Comparison of ENCODE assay signal across 8 cellular contexts in the genomic region with DNA sequence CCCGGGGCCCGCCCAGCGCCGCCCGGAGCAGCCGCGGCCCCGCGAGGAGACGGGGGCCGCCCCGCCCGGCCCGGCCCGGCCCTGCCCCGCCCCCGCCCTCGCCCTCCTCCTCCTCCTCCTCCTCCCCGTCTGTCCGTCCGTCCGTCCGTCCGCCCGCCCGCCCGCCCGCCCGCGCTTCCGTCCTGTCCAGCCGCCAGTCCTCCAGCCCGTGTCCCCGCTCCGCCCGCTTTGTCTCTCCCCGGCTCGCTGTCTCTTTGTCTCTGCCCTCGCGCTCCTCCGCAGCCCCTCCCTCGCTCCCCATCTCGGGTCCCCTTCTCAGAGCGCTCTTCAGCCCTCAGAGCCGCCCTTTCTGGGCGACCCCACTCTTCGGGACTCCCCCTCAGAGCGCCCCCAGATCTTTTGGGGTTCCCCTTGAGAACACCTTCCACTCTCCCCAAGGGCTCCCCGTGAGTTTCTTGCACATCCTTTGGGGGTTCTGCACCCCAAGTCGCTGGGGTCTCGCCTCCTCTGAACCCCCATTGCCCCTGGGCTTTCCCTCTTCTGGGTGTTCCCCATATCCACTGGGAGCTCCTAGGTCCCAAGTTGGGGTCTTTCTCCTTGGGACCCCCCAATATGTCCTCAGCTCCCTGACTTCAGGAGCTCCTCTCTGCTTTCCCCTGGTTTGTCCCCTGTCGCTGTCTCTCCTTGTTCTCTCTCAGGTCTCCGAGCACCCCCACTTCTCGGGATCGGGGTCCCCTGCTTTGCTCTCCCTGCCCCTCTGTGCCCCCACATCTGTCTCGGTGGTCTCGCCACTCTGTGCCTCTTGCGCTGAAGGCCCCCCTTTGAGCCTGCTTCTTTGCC.
DNase-seq lines count a peak whose midpoint lies in the region; ATAC-seq and TF ChIP-seq lines count a peak whose summit lies in the region.

No MANE protein-coding gene starts in this region.

- peaks cover 59% of the 10 kb centered on the region for H3K4me1 ChIP-seq in DOHH2 (ENCODE audit: control insufficient read depth, low read length)

- no peaks in the 10 kb centered on the region for H3K27me3 ChIP-seq in DOHH2 (ENCODE audit: control insufficient read depth, low read length)
- H3K27me3 ChIP-seq in H7 (ENCODE audit: control insufficient read depth, insufficient read depth, low read length), result no peaks in the 10 kb centered on the region

- peak; percentile 5 for ATAC-seq in activated T-helper 17 cell treated with anti-CD3 and anti-CD28 coated beads, Interleukin-2, amount 50 U/mL, for 72 hours (replicated peaks)
- ATAC-seq in natural killer cell, result peak; percentile 5 to 40 (median 35)

- DNase-seq in H7 (peak; percentile 84), NCI-H748 (lab: John Stamatoyannopoulos, UW; ENCODE audit: unreplicated experiment) (peak; percentile 70), fibroblast of pulmonary artery (ENCODE audit: low read depth) (peak; percentile 48), natural killer cell (peak; percentile 33), SHP77 treated with DMSO at 0.1 percent for 48 hours (lab: John Stamatoyannopoulos, UW) (no peak), GF-D8 (lab: John Stamatoyannopoulos, UW) (no peak)

- H3K4me1 Mint-ChIP-seq in activated T-helper 17 cell treated with anti-CD3 and anti-CD28 coated beads, Interleukin-2, amount 50 U/mL, for 72 hours, result peaks cover 19% of the 10 kb centered on the region
- H3K4me1 Mint-ChIP-seq in natural killer cell, result peaks cover 56 to 57% of the 10 kb centered on the region in 2 donors

- H3K36me3 ChIP-seq in DOHH2 (ENCODE audit: control insufficient read depth, low read length) (peaks cover 14% of the 10 kb centered on the region; the same call in 1 of the 2 replicates), H7 (replicated peaks; ENCODE audit: control insufficient read depth, insufficient read depth, low read length) (peaks cover 5% of the 10 kb centered on the region)

- H3K9me3 Mint-ChIP-seq in activated T-helper 17 cell treated with anti-CD3 and anti-CD28 coated beads, Interleukin-2, amount 50 U/mL, for 72 hours, result no peaks in the 10 kb centered on the region
- no peaks in the 10 kb centered on the region for H3K9me3 Mint-ChIP-seq in natural killer cell

- peaks cover 14% of the 10 kb centered on the region for H3F3A ChIP-seq in DOHH2 (ENCODE audit: control insufficient read depth, insufficient read depth)

- no peak for TF ChIP-seq CTCF in DOHH2 (IDR thresholded peaks at IDR 0.05; ENCODE audit: low read depth, low read length, poor library complexity, severe bottlenecking)
- TF ChIP-seq CTCF in fibroblast of pulmonary artery (IDR thresholded peaks at IDR 0.05; ENCODE audit: low read length, missing control alignments), result no peak
- no peak for TF ChIP-seq CTCF in natural killer cell (IDR thresholded peaks at IDR 0.05)

- peaks cover 7% of the 10 kb centered on the region; the same call in 1 of the 2 replicates for H4K20me1 ChIP-seq in DOHH2 (ENCODE audit: control insufficient read depth, insufficient read depth, low read depth, low read length)

- intact Hi-C loops in natural killer cell (cut with micrococcal nuclease), result loop anchor here (2.0 to 10.0 kb wide), 3 partner anchors 31 to 1063 kb away; partner anchors contain the start of genes BLCAP, NNAT and SLA2

- peak overlapping the region; percentile 93 for H3K4me3 Mint-ChIP-seq in activated T-helper 17 cell treated with anti-CD3 and anti-CD28 coated beads, Interleukin-2, amount 50 U/mL, for 72 hours
- peak overlapping the region; percentile 96 for H3K4me3 Mint-ChIP-seq in natural killer cell

- peak overlapping the region; percentile 92 for H3K27ac Mint-ChIP-seq in activated T-helper 17 cell treated with anti-CD3 and anti-CD28 coated beads, Interleukin-2, amount 50 U/mL, for 72 hours
- H3K27ac Mint-ChIP-seq in natural killer cell, result peak overlapping the region; percentile 91 to 94

- H3K9me3 ChIP-seq in DOHH2 (ENCODE audit: control insufficient read depth, insufficient read depth, low read length), result no peaks in the 10 kb centered on the region

- H3K27ac ChIP-seq in DOHH2 (ENCODE audit: low read depth, low read length), result peak overlapping the region; percentile 64

- peak overlapping the region; percentile 99 for H3K4me3 ChIP-seq in DOHH2 (ENCODE audit: low read length)
- peak overlapping the region; percentile 78 for H3K4me3 ChIP-seq in H7 (ENCODE audit: insufficient read depth, low read depth, low read length)
- peak overlapping the region; percentile 91 for H3K4me3 ChIP-seq in fibroblast of pulmonary artery (replicated peaks; ENCODE audit: low read depth, low read length)

- peak overlapping the region; percentile 100 for H3K4me2 ChIP-seq in DOHH2 (ENCODE audit: low read length)

- no peaks in the 10 kb centered on the region for H3K9me2 ChIP-seq in DOHH2 (replicated peaks; ENCODE audit: control insufficient read depth, low read length)

- no peaks in the 10 kb centered on the region for H3K27me3 Mint-ChIP-seq in activated T-helper 17 cell treated with anti-CD3 and anti-CD28 coated beads, Interleukin-2, amount 50 U/mL, for 72 hours
- H3K27me3 Mint-ChIP-seq in natural killer cell (ENCODE audit: low read depth in 2 of 2), result peaks cover 0 to 2% of the 10 kb centered on the region in 2 donors

- H3K36me3 Mint-ChIP-seq in activated T-helper 17 cell treated with anti-CD3 and anti-CD28 coated beads, Interleukin-2, amount 50 U/mL, for 72 hours (ENCODE audit: low read depth), result peaks cover 8% of the 10 kb centered on the region
- H3K36me3 Mint-ChIP-seq in natural killer cell, result no peaks in the 10 kb centered on the region

- H3K79me2 ChIP-seq in DOHH2 (ENCODE audit: control insufficient read depth, low read length), result peaks cover 44% of the 10 kb centered on the region

Comparison
In these comparisons a context has a peak if more than half of its experiments do, and no peak if none do; other contexts are left out.
1. DNase-seq: peak in H7 (single experiment), NCI-H748 (single experiment), fibroblast of pulmonary artery (single experiment) and natural killer cell (single experiment); none in SHP77 treated with DMSO at 0.1 percent for 48 hours (single experiment) and GF-D8 (single experiment).
2. Peak in every context shown above with its lines, with median percentiles within 50 percentile points of each other: H3K4me3 ChIP-seq.